11 cellular contexts compared by ENCODE assay signal in genomic region chr6:44116643-44117382, GRCh38. TPM values are rescaled to one million over a fixed set of nuclear protein-coding genes. Genes with fewer than 3 reads are reported as not detected.
DNase-seq lines count a peak whose midpoint lies in the region; ATAC-seq and TF ChIP-seq lines count a peak whose summit lies in the region.
"Had no signal": no experiment of that assay in that cellular context is flagged by ENCODE, and none has a peak within 500 bp of the region (broad histone marks: within the 10 kb centered on the region; RNA-seq: fewer than 3 reads in every experiment).

No MANE protein-coding gene starts in this region.

- H3K9me3 ChIP-seq in RWPE2 (ENCODE audit: severe bottlenecking), result no peaks in the 10 kb centered on the region

- H3K27me3 Mint-ChIP-seq in stimulated activated naive CD8-positive, alpha-beta T cell treated with anti-CD3 and anti-CD28 coated beads, Interleukin-15, amount 100 ng/mL, for 72 hours, result no peaks in the 10 kb centered on the region

- DNase-seq in Daoy (ENCODE audit: low read depth) (peak; percentile 85), RWPE2 (ENCODE audit: low spot score) (no peak), fibroblast of gingiva (ENCODE audit: low read depth) (peak; percentile 77), renal cortical epithelial cell (ENCODE audit: low read depth) (peak; percentile 83), NCI-H345 treated with DMSO at 0.1 percent for 48 hours (lab: John Stamatoyannopoulos, UW; ENCODE audit: unreplicated experiment) (no peak)
- DNase-seq in stimulated activated naive CD8-positive, alpha-beta T cell treated with anti-CD3 and anti-CD28 coated beads, Interleukin-15, amount 100 ng/mL, for 72 hours, result no peak
- no peak for DNase-seq in stimulated activated CD4-positive, alpha-beta T cell treated with anti-CD3 and anti-CD28 coated beads, Interleukin-1b, Interleukin-23, amount 100 ng/mL, for 48 hours
- DNase-seq: GOT3, T-helper 1 cell had no signal

- H3K4me1 ChIP-seq in RWPE2 (ENCODE audit: insufficient read depth, poor library complexity, severe bottlenecking), result peaks cover 57% of the 10 kb centered on the region

- no peak for TF ChIP-seq CTCF in RWPE2 (IDR thresholded peaks at IDR 0.05; ENCODE audit: poor library complexity, severe bottlenecking)

- no peak overlapping the region for H3K4me3 ChIP-seq in RWPE2 (ENCODE audit: severe bottlenecking)
- H3K4me3 ChIP-seq: cardiac muscle cell had no signal

- peaks cover 49% of the 10 kb centered on the region for H3K4me1 Mint-ChIP-seq in stimulated activated naive CD8-positive, alpha-beta T cell treated with anti-CD3 and anti-CD28 coated beads, Interleukin-15, amount 100 ng/mL, for 72 hours

- H3K9me3 Mint-ChIP-seq in stimulated activated naive CD8-positive, alpha-beta T cell treated with anti-CD3 and anti-CD28 coated beads, Interleukin-15, amount 100 ng/mL, for 72 hours, result no peaks in the 10 kb centered on the region

- H3K36me3 ChIP-seq in RWPE2 (ENCODE audit: low read depth), result peaks cover 49% of the 10 kb centered on the region

- H3K27me3 ChIP-seq in RWPE2 (ENCODE audit: insufficient read depth, poor library complexity, severe bottlenecking), result no peaks in the 10 kb centered on the region
- H3K27me3 ChIP-seq: cardiac muscle cell had no signal

- H3K27ac Mint-ChIP-seq in stimulated activated naive CD8-positive, alpha-beta T cell treated with anti-CD3 and anti-CD28 coated beads, Interleukin-15, amount 100 ng/mL, for 72 hours, result peak overlapping the region in 1 of 2 donors; percentile 43

- peak overlapping the region; percentile 95 for H3K27ac ChIP-seq in RWPE2 (ENCODE audit: poor library complexity, severe bottlenecking)
- H3K27ac ChIP-seq: cardiac muscle cell had no signal

- peak; percentile 44 for ATAC-seq in RWPE2 (ENCODE audit: low read depth)
- ATAC-seq in stimulated activated naive CD8-positive, alpha-beta T cell treated with anti-CD3 and anti-CD28 coated beads, Interleukin-15, amount 100 ng/mL, for 72 hours, result no peak
- no peak for ATAC-seq in HG03439 (IDR thresholded peaks at IDR 0.05; ENCODE audit: unreplicated experiment)

- H3K4me3 Mint-ChIP-seq in stimulated activated naive CD8-positive, alpha-beta T cell treated with anti-CD3 and anti-CD28 coated beads, Interleukin-15, amount 100 ng/mL, for 72 hours, result no peak overlapping the region

RNA-seq across cellular contexts. Expression of gene MRPL14, which starts 10.4 kb away (rescaled TPM):
- total RNA-seq in Daoy (2014; rRNA removed; shearing (Covaris generic)), result 143 and 149 TPM in 2 replicates
- 44.9 and 167 TPM in 2 replicates for total RNA-seq in renal cortical epithelial cell

RNA-seq across cellular contexts. Expression of gene TMEM63B, which starts 10.5 kb away (rescaled TPM):
- total RNA-seq in Daoy (2014; rRNA removed; shearing (Covaris generic)), result 13.7 and 25.5 TPM in 2 replicates
- 59.6 and 112 TPM in 2 replicates for total RNA-seq in renal cortical epithelial cell

RNA-seq across cellular contexts. Expression of gene CAPN11, which starts 41.8 kb away (rescaled TPM):
- not detected in 2 replicates for total RNA-seq in Daoy (2014; rRNA removed; shearing (Covaris generic))
- not detected in 2 replicates for total RNA-seq in renal cortical epithelial cell
- total RNA-seq: cardiac muscle cell had no signal

Comparison
In these comparisons a context has a peak if more than half of its experiments do, and no peak if none do; other contexts are left out.
1. DNase-seq: peak in Daoy (single experiment), fibroblast of gingiva (single experiment) and renal cortical epithelial cell (single experiment); none in RWPE2 (single experiment), NCI-H345 treated with DMSO at 0.1 percent for 48 hours (single experiment), stimulated activated naive CD8-positive, alpha-beta T cell treated with anti-CD3 and anti-CD28 coated beads, Interleukin-15, amount 100 ng/mL, for 72 hours (0 of 2) and stimulated activated CD4-positive, alpha-beta T cell treated with anti-CD3 and anti-CD28 coated beads, Interleukin-1b, Interleukin-23, amount 100 ng/mL, for 48 hours (single experiment).